19 cellular contexts compared by ENCODE assay signal in the genomic region with DNA sequence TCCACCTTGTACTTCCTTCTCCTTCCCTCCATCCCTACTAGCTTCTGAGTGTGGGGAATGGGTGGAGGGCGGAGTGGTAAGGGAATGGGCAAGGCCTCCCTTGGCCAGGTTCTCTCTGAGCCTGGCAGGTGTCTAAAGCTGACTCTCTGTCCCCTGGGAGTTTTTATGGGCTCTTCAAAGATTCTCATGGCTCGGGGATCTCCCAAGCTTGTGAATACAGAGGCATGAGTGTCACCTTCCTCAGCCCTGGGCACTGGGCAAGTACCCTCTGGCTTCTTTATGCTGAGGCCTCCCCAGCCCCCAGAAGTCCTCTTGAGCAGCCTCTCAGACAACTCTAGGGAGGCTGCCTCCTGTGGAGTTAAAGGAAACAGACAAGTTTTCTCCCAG. TPM values are rescaled to one million over a fixed set of nuclear protein-coding genes. Genes with fewer than 3 reads are reported as not detected.
DNase-seq lines count a peak whose midpoint lies in the region; ATAC-seq and TF ChIP-seq lines count a peak whose summit lies in the region.
"Had no signal": no experiment of that assay in that cellular context is flagged by ENCODE, and none has a peak within 500 bp of the region (broad histone marks: within the 10 kb centered on the region; RNA-seq: fewer than 3 reads in every experiment).

No MANE protein-coding gene starts in this region.

- H3K9me3 Mint-ChIP-seq in endothelial cell (ENCODE audit: unreplicated experiment) = no peaks in the 10 kb centered on the region
- H3K9me3 Mint-ChIP-seq in activated CD8-positive, alpha-beta memory T cell treated with anti-CD3 and anti-CD28 coated beads, Interleukin-2, amount 10 ng/mL, durations not matched to agents 7 days and 5 days (ENCODE audit: low read depth) = no peaks in the 10 kb centered on the region
- H3K9me3 Mint-ChIP-seq: IgD-negative memory B cell, naive B cell had no signal

- no peak overlapping the region for H3K4me3 Mint-ChIP-seq in endothelial cell (ENCODE audit: unreplicated experiment)
- H3K4me3 Mint-ChIP-seq in activated CD8-positive, alpha-beta memory T cell treated with anti-CD3 and anti-CD28 coated beads, Interleukin-2, amount 10 ng/mL, durations not matched to agents 7 days and 5 days = no peak overlapping the region
- H3K4me3 Mint-ChIP-seq: IgD-negative memory B cell had no signal

- no peaks in the 10 kb centered on the region for H3K27me3 ChIP-seq in ACC112 (ENCODE audit: insufficient read depth, low read length)
- H3K27me3 ChIP-seq: foreskin keratinocyte, pancreas, tibial artery had no signal

- no peaks in the 10 kb centered on the region for H3K36me3 ChIP-seq in ACC112 (ENCODE audit: insufficient read depth, low read length)
- H3K36me3 ChIP-seq: HAP-1, pancreas, tibial artery had no signal

- H3K4me3 ChIP-seq in ACC112 (ENCODE audit: low read depth, low read length) = no peak overlapping the region
- H3K4me3 ChIP-seq: HAP-1, pancreas, tibial artery had no signal

- CTCF ChIA-PET in activated CD8-positive, alpha-beta memory T cell treated with anti-CD3 and anti-CD28 coated beads, Interleukin-2, amount 10 ng/mL, durations not matched to agents 7 days and 5 days (lab: Charles Lee) = no interaction called here

- ATAC-seq in activated CD4-positive, CD25-positive, alpha-beta regulatory T cell treated with anti-CD3 and anti-CD28 coated beads, Interleukin-2, amount 50 U/mL, for 24 hours = no peak
- no peak for ATAC-seq in activated CD8-positive, alpha-beta memory T cell treated with anti-CD3 and anti-CD28 coated beads, Interleukin-2, amount 10 ng/mL, durations not matched to agents 7 days and 5 days
- no peak for ATAC-seq in left ventricle myocardium superior
- ATAC-seq: stimulated activated naive CD8-positive, alpha-beta T cell treated with anti-CD3 and anti-CD28 coated beads, Interleukin-15, Interleukin-2, amounts not matched to agents 100 U/mL and 50 U/mL, for 24 hours had no signal

- peak overlapping the region; percentile 84 for H3K27ac Mint-ChIP-seq in endothelial cell (ENCODE audit: unreplicated experiment)
- no peak overlapping the region for H3K27ac Mint-ChIP-seq in activated CD8-positive, alpha-beta memory T cell treated with anti-CD3 and anti-CD28 coated beads, Interleukin-2, amount 10 ng/mL, durations not matched to agents 7 days and 5 days
- H3K27ac Mint-ChIP-seq: IgD-negative memory B cell, naive B cell had no signal

- peaks cover 22% of the 10 kb centered on the region for H3K4me1 Mint-ChIP-seq in endothelial cell (ENCODE audit: unreplicated experiment)
- peaks cover 4% of the 10 kb centered on the region for H3K4me1 Mint-ChIP-seq in activated CD8-positive, alpha-beta memory T cell treated with anti-CD3 and anti-CD28 coated beads, Interleukin-2, amount 10 ng/mL, durations not matched to agents 7 days and 5 days
- H3K4me1 Mint-ChIP-seq: IgD-negative memory B cell had no signal

- no peaks in the 10 kb centered on the region for H3K27me3 Mint-ChIP-seq in endothelial cell (ENCODE audit: unreplicated experiment)
- H3K27me3 Mint-ChIP-seq in activated CD8-positive, alpha-beta memory T cell treated with anti-CD3 and anti-CD28 coated beads, Interleukin-2, amount 10 ng/mL, durations not matched to agents 7 days and 5 days = no peaks in the 10 kb centered on the region

- no peak for TF ChIP-seq CTCF in endothelial cell (IDR thresholded peaks at IDR 0.05; ENCODE audit: unreplicated experiment)

- H3K36me3 Mint-ChIP-seq in endothelial cell (ENCODE audit: low read depth, unreplicated experiment) = no peaks in the 10 kb centered on the region
- H3K36me3 Mint-ChIP-seq in activated CD8-positive, alpha-beta memory T cell treated with anti-CD3 and anti-CD28 coated beads, Interleukin-2, amount 10 ng/mL, durations not matched to agents 7 days and 5 days = no peaks in the 10 kb centered on the region
- H3K36me3 Mint-ChIP-seq: naive B cell had no signal

- H3K79me2 ChIP-seq in ACC112 (ENCODE audit: control insufficient read depth, insufficient read depth, low read length, unreplicated experiment) = no peaks in the 10 kb centered on the region

- H3K27ac ChIP-seq in ACC112 (ENCODE audit: low read depth, low read length) = peak overlapping the region; percentile 87
- H3K27ac ChIP-seq: foreskin keratinocyte, HL-60, pancreas, tibial artery had no signal

- H2AFZ ChIP-seq in ACC112 (ENCODE audit: low read length, unreplicated experiment) = no peak overlapping the region

- H3K4me1 ChIP-seq in ACC112 (ENCODE audit: control insufficient read depth, insufficient read depth, low read length, unreplicated experiment) = peaks cover 24% of the 10 kb centered on the region
- H3K4me1 ChIP-seq: pancreas, tibial artery had no signal

- DNase-seq in EL = peak; percentile 4
- peak; percentile 55 for DNase-seq in NCI-H2107 treated with DMSO at 0.1 percent for 48 hours (lab: John Stamatoyannopoulos, UW; ENCODE audit: unreplicated experiment)
- DNase-seq in endothelial cell (ENCODE audit: low spot score) = no peak
- DNase-seq in hippocampal formation (lab: John Stamatoyannopoulos, UW) = no peak
- DNase-seq in activated CD8-positive, alpha-beta memory T cell treated with anti-CD3 and anti-CD28 coated beads, Interleukin-2, amount 10 ng/mL, durations not matched to agents 7 days and 5 days = no peak
- no peak for DNase-seq in left ventricle myocardium superior
- DNase-seq: kidney; naive B cell; NCI-H2081 treated with DMSO at 0.1 percent for 48 hours; OCI-M1; pancreas; stimulated activated naive CD8-positive, alpha-beta T cell treated with anti-CD3 and anti-CD28 coated beads, Interleukin-15, Interleukin-2, amounts not matched to agents 100 U/mL and 50 U/mL, for 24 hours had no signal

- intact Hi-C loops in left ventricle myocardium superior (cut with micrococcal nuclease) = no loop called here

RNA-seq across cellular contexts. Expression of gene DDX3X, which starts 32.5 kb away (rescaled TPM):
- total RNA-seq in endothelial cell (ENCODE audit: unreplicated experiment) = 265 TPM
- total RNA-seq in activated CD8-positive, alpha-beta memory T cell treated with anti-CD3 and anti-CD28 coated beads, Interleukin-2, amount 10 ng/mL, durations not matched to agents 7 days and 5 days = 100 to 1,000 TPM; 198 to 253 TPM
- 140 TPM for total RNA-seq in left ventricle myocardium superior

Comparison
In these comparisons a context has a peak if more than half of its experiments do, and no peak if none do; other contexts are left out.
1. DNase-seq: peak in EL (single experiment) and NCI-H2107 treated with DMSO at 0.1 percent for 48 hours (single experiment); none in endothelial cell (single experiment), hippocampal formation (0 of 2), activated CD8-positive, alpha-beta memory T cell treated with anti-CD3 and anti-CD28 coated beads, Interleukin-2, amount 10 ng/mL, durations not matched to agents 7 days and 5 days (single experiment) and left ventricle myocardium superior (single experiment).